27 cellular contexts compared by ENCODE assay signal in genomic region chrX:42023122-42023521, GRCh38.
"Had no signal": no experiment of that assay in that cellular context is flagged by ENCODE, and none has a peak within 500 bp of the region (broad histone marks: within the 10 kb centered on the region; RNA-seq: fewer than 3 reads in every experiment).

No MANE protein-coding gene starts in this region.

- H3K27ac Mint-ChIP-seq: natural killer cell; nephron; neural progenitor cell; progenitor cell of endocrine pancreas; stimulated activated memory B cell treated with anti-CD40 and anti-IgM and Interleukin-4, amounts not matched to agents 10 μg/mL and 1 μg/mL and 100 μg/mL, for 72 hours; stimulated activated naive CD8-positive, alpha-beta T cell treated with anti-CD3 and anti-CD28 coated beads, Interleukin-15, amount 100 ng/mL, for 72 hours; type B pancreatic cell had no signal

- H3K36me3 Mint-ChIP-seq: natural killer cell; neural progenitor cell; stimulated activated memory B cell treated with anti-CD40 and anti-IgM and Interleukin-4, amounts not matched to agents 10 μg/mL and 1 μg/mL and 100 μg/mL, for 72 hours; type B pancreatic cell had no signal

- ATAC-seq: natural killer cell; psoas muscle; right cardiac atrium; right lobe of liver; stimulated activated memory B cell treated with anti-CD40 and anti-IgM and Interleukin-4, amounts not matched to agents 10 μg/mL and 1 μg/mL and 100 μg/mL, for 72 hours; stimulated activated naive CD8-positive, alpha-beta T cell treated with anti-CD3 and anti-CD28 coated beads, Interleukin-15, amount 100 ng/mL, for 72 hours; stimulated activated naive CD8-positive, alpha-beta T cell treated with anti-CD3 and anti-CD28 coated beads, Interleukin-15, Interleukin-2, amounts not matched to agents 100 U/mL and 50 U/mL, for 24 hours; upper lobe of right lung had no signal

- H3K4me3 Mint-ChIP-seq: natural killer cell; nephron; neural progenitor cell; stimulated activated memory B cell treated with anti-CD40 and anti-IgM and Interleukin-4, amounts not matched to agents 10 μg/mL and 1 μg/mL and 100 μg/mL, for 72 hours; stimulated activated naive CD8-positive, alpha-beta T cell treated with anti-CD3 and anti-CD28 coated beads, Interleukin-15, amount 100 ng/mL, for 72 hours; type B pancreatic cell had no signal

- DNase-seq: natural killer cell; occipital lobe; ovary; posterior cingulate gyrus; psoas muscle; right cardiac atrium; right lobe of liver; sigmoid colon; small intestine; stimulated activated CD4-positive, alpha-beta T cell treated with anti-CD3 and anti-CD28 coated beads, Interleukin-15, amount 100 ng/mL, for 24 hours; stimulated activated CD4-positive, alpha-beta T cell treated with anti-CD3 and anti-CD28 coated beads, Interleukin-2, amount 100 ng/mL, for 24 hours; stimulated activated CD4-positive, alpha-beta T cell treated with anti-CD3 and anti-CD28 coated beads, Interleukin-2, amount 100 ng/mL, for 48 hours; stimulated activated CD4-positive, alpha-beta T cell treated with anti-CD3 and anti-CD28 coated beads, Interleukin-4, amount 100 ng/mL, for 24 hours; stimulated activated naive CD4-positive, alpha-beta T cell; stimulated activated naive CD8-positive, alpha-beta T cell treated with anti-CD3 and anti-CD28 coated beads, Interleukin-15, amount 100 ng/mL, for 72 hours; stimulated activated naive CD8-positive, alpha-beta T cell treated with anti-CD3 and anti-CD28 coated beads, Interleukin-15, Interleukin-2, amounts not matched to agents 100 U/mL and 50 U/mL, for 24 hours; substantia nigra; testis; tibial artery; transverse colon; upper lobe of right lung; uterus had no signal

- H3K9me3 Mint-ChIP-seq: natural killer cell; stimulated activated memory B cell treated with anti-CD40 and anti-IgM and Interleukin-4, amounts not matched to agents 10 μg/mL and 1 μg/mL and 100 μg/mL, for 72 hours had no signal

- H3K4me1 Mint-ChIP-seq: nephron; neural progenitor cell; stimulated activated memory B cell treated with anti-CD40 and anti-IgM and Interleukin-4, amounts not matched to agents 10 μg/mL and 1 μg/mL and 100 μg/mL, for 72 hours had no signal

- H3K27me3 Mint-ChIP-seq: progenitor cell of endocrine pancreas; stimulated activated memory B cell treated with anti-CD40 and anti-IgM and Interleukin-4, amounts not matched to agents 10 μg/mL and 1 μg/mL and 100 μg/mL, for 72 hours; stimulated activated naive CD8-positive, alpha-beta T cell treated with anti-CD3 and anti-CD28 coated beads, Interleukin-15, amount 100 ng/mL, for 72 hours; type B pancreatic cell had no signal
